In the genomic region with DNA sequence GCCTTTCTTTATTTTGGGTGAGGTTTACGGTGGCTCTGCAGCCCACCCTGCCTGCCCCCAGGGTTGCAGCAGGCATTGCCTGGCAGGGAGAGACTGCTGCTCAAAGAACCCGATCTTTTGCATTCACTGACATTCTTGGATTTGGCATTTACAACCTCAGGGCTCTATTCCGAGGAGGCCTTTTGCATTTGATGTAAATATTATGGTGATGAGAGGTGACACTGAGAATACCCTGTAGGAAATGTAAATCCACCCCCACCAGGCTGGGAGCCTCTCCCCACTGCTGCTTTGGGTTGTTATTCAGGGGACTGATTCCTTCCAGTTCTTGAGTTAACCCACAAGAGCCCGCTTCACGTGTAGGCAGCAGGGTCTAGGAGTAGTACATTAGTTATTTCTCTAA, we compare ENCODE assay signal across 24 cellular contexts. TPM values are rescaled to one million over a fixed set of nuclear protein-coding genes. Genes with fewer than 3 reads are reported as not detected.
DNase-seq lines count a peak whose midpoint lies in the region; ATAC-seq and TF ChIP-seq lines count a peak whose summit lies in the region.
"Had no signal": no experiment of that assay in that cellular context is flagged by ENCODE, and none has a peak within 500 bp of the region (broad histone marks: within the 10 kb centered on the region; RNA-seq: fewer than 3 reads in every experiment).

No MANE protein-coding gene starts in this region.

- H3K9ac ChIP-seq in Karpas-422 (ENCODE audit: low read length): peak overlapping the region; percentile 48
- H3K9ac ChIP-seq: BLaER1 had no signal

- H3K36me3 ChIP-seq in Karpas-422 (ENCODE audit: insufficient read depth, low read length) (no peaks in the 10 kb centered on the region), WERI-Rb-1 (no peaks in the 10 kb centered on the region)
- H3K36me3 ChIP-seq: BE2C, BLaER1 had no signal

- H3K27ac ChIP-seq in Karpas-422 (ENCODE audit: low read length): peak overlapping the region; percentile 83
- H3K27ac ChIP-seq in WERI-Rb-1: no peak overlapping the region
- H3K27ac ChIP-seq: BLaER1 had no signal

- no peaks in the 10 kb centered on the region for H3K9me2 ChIP-seq in Karpas-422 (replicated peaks; ENCODE audit: insufficient read depth, low read length)

- no peak for ATAC-seq in Right ventricle myocardium superior (ENCODE audit: poor library complexity)
- ATAC-seq: GM12878 had no signal

- peak overlapping the region; percentile 56 for H3K4me2 ChIP-seq in Karpas-422 (ENCODE audit: low read depth, low read length, poor library complexity, severe bottlenecking)
- H3K4me2 ChIP-seq: BLaER1 had no signal

- H3K4me1 ChIP-seq in Karpas-422 (ENCODE audit: low read length): peaks cover 97% of the 10 kb centered on the region

- intact Hi-C loops in Right ventricle myocardium superior (cut with DNase I): no loop called here

- H3K4me3 ChIP-seq in Karpas-422 (ENCODE audit: low read length): peak overlapping the region; percentile 23; the same call in 1 of the 2 replicates
- no peak overlapping the region for H3K4me3 ChIP-seq in WERI-Rb-1 (ENCODE audit: low read depth, low read length)
- H3K4me3 ChIP-seq: BLaER1, GM12878 had no signal

- H2AFZ ChIP-seq in Karpas-422 (ENCODE audit: low read length): no peak overlapping the region

- no peaks in the 10 kb centered on the region for H3K9me3 ChIP-seq in Karpas-422 (ENCODE audit: low read length)
- H3K9me3 ChIP-seq in WERI-Rb-1 (ENCODE audit: severe bottlenecking): no peaks in the 10 kb centered on the region
- H3K9me3 ChIP-seq: BE2C, BLaER1 had no signal

- no peaks in the 10 kb centered on the region for H3K79me2 ChIP-seq in Karpas-422 (ENCODE audit: low read length)

- DNase-seq in Karpas-422 (peak; percentile 84), NCI-H526 treated with DMSO at 0.1 percent for 48 hours (lab: John Stamatoyannopoulos, UW) (peak; percentile 97), retina (peak; percentile 62), WERI-Rb-1 (no peak), Right ventricle myocardium superior (no peak)
- no peak for DNase-seq in activated T-cell treated with anti-CD3 and anti-CD28 coated beads, Interleukin-2, amount 50 U/mL, for 1 hour
- DNase-seq: 8988T; ACHN; BE2C; C1 segment of cervical spinal cord; CD4-positive, alpha-beta memory T cell; CD4-positive, CD25-positive, alpha-beta regulatory T cell; CD8-positive, alpha-beta memory T cell; COR-L47; DMS 273 treated with DMSO at 0.1 percent for 48 hours; DMS153; DMS53; DMS79; DND-41; EL; GDM1 had no signal

- TF ChIP-seq CTCF in WERI-Rb-1 (IDR thresholded peaks at IDR 0.05; ENCODE audit: low read depth, low read length): no peak

- no peaks in the 10 kb centered on the region for H4K20me1 ChIP-seq in Karpas-422 (ENCODE audit: insufficient read depth, low read depth, low read length)

- H3K27me3 ChIP-seq in Karpas-422 (ENCODE audit: low read length): no peaks in the 10 kb centered on the region
- H3K27me3 ChIP-seq in WERI-Rb-1 (ENCODE audit: insufficient read depth, low read depth, severe bottlenecking): no peaks in the 10 kb centered on the region
- H3K27me3 ChIP-seq: BE2C, BLaER1 had no signal

RNA-seq across cellular contexts. Expression of a gene that starts 55.5 kb away (rescaled TPM):
- total RNA-seq in Karpas-422 (2014; rRNA removed; shearing (Covaris generic); ENCODE audit: low replicate concordance): 0.07 TPM in 1 of 2 replicates, not detected in the other
- 12.5 TPM for total RNA-seq in Right ventricle myocardium superior
- total RNA-seq: G401 had no signal

Comparison
In these comparisons a context has a peak if more than half of its experiments do, and no peak if none do; other contexts are left out.
1. DNase-seq: peak in Karpas-422 (single experiment), NCI-H526 treated with DMSO at 0.1 percent for 48 hours (single experiment) and retina (single experiment); none in WERI-Rb-1 (single experiment), activated T-cell treated with anti-CD3 and anti-CD28 coated beads, Interleukin-2, amount 50 U/mL, for 1 hour (single experiment) and Right ventricle myocardium superior (single experiment).
2. RNA of a gene that starts 55.5 kb away (total RNA-seq): 12.5 TPM in Right ventricle myocardium superior (single experiment); 0.07 TPM in Karpas-422; every median in the first group is over 10 times any median in the second.